Comparison of ENCODE assay signal across 18 cellular contexts in the genomic region with DNA sequence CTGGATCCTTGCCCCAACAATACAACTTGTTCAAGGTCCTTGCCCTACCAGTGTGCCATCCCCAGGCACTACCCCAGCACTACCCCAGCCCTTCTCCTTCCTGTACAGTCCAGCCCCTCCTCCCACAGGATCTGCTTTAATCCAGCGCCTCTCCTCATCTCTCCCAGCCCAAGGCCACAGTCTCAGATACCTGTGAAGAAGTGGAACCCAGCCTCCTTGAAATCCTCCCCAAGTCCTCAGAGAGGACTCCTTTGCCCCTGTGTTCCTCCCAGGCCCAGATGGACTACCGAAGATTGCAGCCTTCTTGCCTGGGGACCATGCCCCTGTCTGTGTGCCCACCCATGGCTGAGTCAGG. TPM values are rescaled to one million over a fixed set of nuclear protein-coding genes. Genes with fewer than 3 reads are reported as not detected.
"Had no signal": no experiment of that assay in that cellular context is flagged by ENCODE, and none has a peak within 500 bp of the region (broad histone marks: within the 10 kb centered on the region; RNA-seq: fewer than 3 reads in every experiment).

No MANE protein-coding gene starts in this region.

- H3K4me3 ChIP-seq: heart right ventricle, left lung, psoas muscle, right lobe of liver, testis had no signal

- H3K9me3 ChIP-seq: heart right ventricle, left lung, psoas muscle, right lobe of liver, testis had no signal

- H3K4me3 Mint-ChIP-seq: activated CD8-positive, alpha-beta T cell treated with anti-CD3 and anti-CD28 coated beads, Interleukin-2, amount 10 ng/mL, durations not matched to agents 7 days and 5 days; activated naive CD4-positive, alpha-beta T cell treated with anti-CD3 and anti-CD28 coated beads for 36 hours; mesothelial cell of epicardium; T-helper 2 cell treated with Interferon-gamma antibody and Interleukin-4, amounts not matched to agents 5 μg/mL and 100 μg/mL, for 36 hours had no signal

- H3K27me3 ChIP-seq: heart right ventricle, left lung, right lobe of liver, testis had no signal

- H3K36me3 ChIP-seq: heart right ventricle, left lung, right lobe of liver had no signal

- H3K27ac Mint-ChIP-seq: activated CD8-positive, alpha-beta T cell treated with anti-CD3 and anti-CD28 coated beads, Interleukin-2, amount 10 ng/mL, durations not matched to agents 7 days and 5 days; activated naive CD4-positive, alpha-beta T cell treated with anti-CD3 and anti-CD28 coated beads for 36 hours; mesothelial cell of epicardium; T-helper 2 cell treated with Interferon-gamma antibody and Interleukin-4, amounts not matched to agents 5 μg/mL and 100 μg/mL, for 36 hours had no signal

- DNase-seq: activated CD8-positive, alpha-beta T cell treated with anti-CD3 and anti-CD28 coated beads, Interleukin-2, amount 10 ng/mL, durations not matched to agents 7 days and 5 days; activated naive CD4-positive, alpha-beta T cell treated with anti-CD3 and anti-CD28 coated beads for 36 hours; heart right ventricle; islet precursor cell; left lung; nucleus accumbens; psoas muscle; right lobe of liver; stimulated activated CD4-positive, alpha-beta T cell treated with anti-CD3 and anti-CD28 coated beads, Interleukin-1b, Interleukin-23, amount 100 ng/mL, for 48 hours; stimulated activated naive CD8-positive, alpha-beta T cell treated with anti-CD3 and anti-CD28 coated beads, Interleukin-15, Interleukin-2, amounts not matched to agents 100 U/mL and 50 U/mL, for 24 hours; testis had no signal

- FAIRE-seq: astrocyte, colon, frontal cortex had no signal

- H3K9me3 Mint-ChIP-seq: activated naive CD4-positive, alpha-beta T cell treated with anti-CD3 and anti-CD28 coated beads for 36 hours; mesothelial cell of epicardium; T-helper 2 cell treated with Interferon-gamma antibody and Interleukin-4, amounts not matched to agents 5 μg/mL and 100 μg/mL, for 36 hours had no signal

- H3K4me1 ChIP-seq: psoas muscle, testis had no signal

- H3K36me3 Mint-ChIP-seq: mesothelial cell of epicardium had no signal

- H3K27ac ChIP-seq: heart right ventricle, left lung, psoas muscle, right lobe of liver, testis had no signal

RNA-seq across cellular contexts. Expression of gene MPL, which starts 14.7 kb away (rescaled TPM):
- total RNA-seq: activated CD8-positive, alpha-beta T cell treated with anti-CD3 and anti-CD28 coated beads, Interleukin-2, amount 10 ng/mL, durations not matched to agents 7 days and 5 days; activated naive CD4-positive, alpha-beta T cell treated with anti-CD3 and anti-CD28 coated beads for 36 hours; astrocyte; fibroblast of lung; frontal cortex; mesothelial cell of epicardium; urinary bladder had no signal
- polyA plus RNA-seq: fibroblast of lung had no signal
